ENCODE assay signal across 27 cellular contexts in genomic region chr14:81826080-81826479, GRCh38.
"Had no signal": no experiment of that assay in that cellular context is flagged by ENCODE, and none has a peak within 500 bp of the region (broad histone marks: within the 10 kb centered on the region; RNA-seq: fewer than 3 reads in every experiment).

No MANE protein-coding gene starts in this region.

- H3K36me3 Mint-ChIP-seq: activated naive CD8-positive, alpha-beta T cell; memory B cell; stimulated activated naive B cell treated with anti-CD40 and anti-IgM and Interleukin-4, amounts not matched to agents 10 μg/mL and 1 μg/mL and 100 μg/mL, for 72 hours had no signal

- ATAC-seq: activated T-cell treated with anti-CD3 and anti-CD28 coated beads, Interleukin-2, amount 50 U/mL, for 4 hours; effector memory CD8-positive, alpha-beta T cell; gastrocnemius medialis; left cardiac atrium; stimulated activated naive B cell treated with anti-CD40 and anti-IgM and Interleukin-4, amounts not matched to agents 10 μg/mL and 1 μg/mL and 100 μg/mL, for 72 hours had no signal

- H3K4me3 Mint-ChIP-seq: activated naive CD8-positive, alpha-beta T cell; activated T-cell treated with anti-CD3 and anti-CD28 coated beads, Interleukin-2, amount 50 U/mL, for 4 hours; effector memory CD8-positive, alpha-beta T cell; memory B cell; nephron; stimulated activated naive B cell treated with anti-CD40 and anti-IgM and Interleukin-4, amounts not matched to agents 10 μg/mL and 1 μg/mL and 100 μg/mL, for 72 hours had no signal

- H3K4me1 Mint-ChIP-seq: memory B cell; nephron; stimulated activated naive B cell treated with anti-CD40 and anti-IgM and Interleukin-4, amounts not matched to agents 10 μg/mL and 1 μg/mL and 100 μg/mL, for 72 hours had no signal

- H3K4me3 ChIP-seq: adrenal gland, breast epithelium, colonic mucosa, dorsolateral prefrontal cortex, esophagus muscularis mucosa, gastrocnemius medialis, sigmoid colon, transverse colon, uterus had no signal

- H3K9me3 ChIP-seq: adrenal gland, colonic mucosa, gastrocnemius medialis, transverse colon, uterus had no signal

- H3K27ac ChIP-seq: adrenal gland, breast epithelium, colonic mucosa, dorsolateral prefrontal cortex, esophagus muscularis mucosa, gastrocnemius medialis, sigmoid colon, transverse colon, uterus had no signal

- H3K27me3 ChIP-seq: adrenal gland, breast epithelium, colonic mucosa, dorsolateral prefrontal cortex, esophagus muscularis mucosa, gastrocnemius medialis, sigmoid colon, transverse colon, uterus had no signal

- H3K4me1 ChIP-seq: adrenal gland, breast epithelium, colonic mucosa, esophagus muscularis mucosa, gastrocnemius medialis, sigmoid colon, transverse colon, uterus had no signal

- H3K27ac Mint-ChIP-seq: activated naive CD8-positive, alpha-beta T cell; activated T-helper 2 cell treated with anti-CD3 and anti-CD28 coated beads, Interferon-gamma antibody, Interleukin-2, Interleukin-4, amounts not matched to agents 10 μg/mL and 5 μg/mL and 100 μg/mL, durations not matched to agents 14 hours and 24 hours and 36 hours; effector memory CD8-positive, alpha-beta T cell; memory B cell; nephron; stimulated activated naive B cell treated with anti-CD40 and anti-IgM and Interleukin-4, amounts not matched to agents 10 μg/mL and 1 μg/mL and 100 μg/mL, for 72 hours had no signal

- H3K36me3 ChIP-seq: adrenal gland, breast epithelium, colonic mucosa, esophagus muscularis mucosa, gastrocnemius medialis, sigmoid colon, transverse colon, uterus had no signal

- H3K27me3 Mint-ChIP-seq: activated naive CD8-positive, alpha-beta T cell; effector memory CD8-positive, alpha-beta T cell; memory B cell; stimulated activated naive B cell treated with anti-CD40 and anti-IgM and Interleukin-4, amounts not matched to agents 10 μg/mL and 1 μg/mL and 100 μg/mL, for 72 hours had no signal

- DNase-seq: activated CD4-positive, alpha-beta T cell treated with anti-CD3 and anti-CD28 coated beads for 4 hours; activated CD4-positive, alpha-beta T cell treated with anti-CD3 and anti-CD28 coated beads, Interleukin-2, amount 50 U/mL, for 48 hours; activated CD4-positive, CD25-positive, alpha-beta regulatory T cell; activated CD8-positive, alpha-beta memory T cell treated with anti-CD3 and anti-CD28 coated beads, Interleukin-2, amount 50 U/mL, for 48 hours; activated naive CD4-positive, alpha-beta T cell; activated T-cell treated with anti-CD3 and anti-CD28 coated beads, Interleukin-2, amount 50 U/mL, for 4 hours; adrenal gland; colonic mucosa; dorsolateral prefrontal cortex; effector memory CD8-positive, alpha-beta T cell; gastrocnemius medialis; head of caudate nucleus; hypothalamus; left cardiac atrium; nucleus accumbens; sigmoid colon; stimulated activated CD4-positive, alpha-beta T cell treated with anti-CD3 and anti-CD28 coated beads, Interleukin-2, amount 100 ng/mL, for 48 hours; stimulated activated CD8-positive, alpha-beta memory T cell treated with anti-CD3 and anti-CD28 coated beads, Interleukin-4, amount 100 ng/mL, for 48 hours; stimulated activated naive B cell treated with anti-CD40 and anti-IgM and Interleukin-4, amounts not matched to agents 10 μg/mL and 1 μg/mL and 100 μg/mL, for 72 hours; transverse colon; uterus had no signal
